In genomic region chr16:8621572-8622314, GRCh38 we compare ENCODE assay signal across 8 cellular contexts. TPM values are rescaled to one million over a fixed set of nuclear protein-coding genes. Genes with fewer than 3 reads are reported as not detected.
DNase-seq lines count a peak whose midpoint lies in the region; ATAC-seq and TF ChIP-seq lines count a peak whose summit lies in the region.

Gene METTL22 (plus strand): TSS chr16:8621698. CDS start chr16:8625666, 3,968 bp downstream.

- ATAC-seq in GM18870 (IDR thresholded peaks at IDR 0.05; ENCODE audit: unreplicated experiment): peak; percentile 58
- peak; percentile 80 for ATAC-seq in HG03103 (IDR thresholded peaks at IDR 0.05; ENCODE audit: low read depth, unreplicated experiment)

- H3K27me3 ChIP-seq in breast epithelium (no peaks in the 10 kb centered on the region), iPS-20b (ENCODE audit: insufficient read depth, low read length) (no peaks in the 10 kb centered on the region)

- H3K9ac ChIP-seq in iPS-20b (ENCODE audit: low read depth, low read length): peak within 1 kb of the TSS; percentile 100

- TF ChIP-seq CTCF in WI38 (IDR thresholded peaks at IDR 0.05; ENCODE audit: low read depth, low read length): no peak
- TF ChIP-seq CTCF in breast epithelium (IDR thresholded peaks at IDR 0.05): no peak

- peak; percentile 76 for TF ChIP-seq POLR2A in breast epithelium (IDR thresholded peaks at IDR 0.05)

- DNase-seq in ACHN: peak; percentile 91
- peak; percentile 94 for DNase-seq in NCI-H2227 (lab: John Stamatoyannopoulos, UW; ENCODE audit: unreplicated experiment)
- DNase-seq in breast epithelium (ENCODE audit: low spot score in 2 of 2): peak; percentile 78 to 84

- H3K4me3 ChIP-seq in WI38 (ENCODE audit: low read depth, low read length): peak within 1 kb of the TSS; percentile 100
- peak within 1 kb of the TSS; percentile 97 to 98 (median 98) for H3K4me3 ChIP-seq in breast epithelium
- peak within 1 kb of the TSS; percentile 100 for H3K4me3 ChIP-seq in iPS-20b (ENCODE audit: low read length)
- H3K4me3 ChIP-seq in skin epidermis: peak within 1 kb of the TSS; percentile 56 to 88 (median 73)

- H3K9me3 ChIP-seq in breast epithelium (no peaks in the 10 kb centered on the region), iPS-20b (ENCODE audit: insufficient read depth, low read depth, low read length) (no peaks in the 10 kb centered on the region)

- no peaks in the 10 kb centered on the region for H3K4me1 ChIP-seq in breast epithelium
- H3K4me1 ChIP-seq in iPS-20b (ENCODE audit: insufficient read depth, low read length): peaks cover 5% of the 10 kb centered on the region; the same call in 1 of the 2 replicates

- H3K36me3 ChIP-seq in breast epithelium: no peaks in the 10 kb centered on the region
- peaks cover 30% of the 10 kb centered on the region for H3K36me3 ChIP-seq in iPS-20b (ENCODE audit: insufficient read depth, low read depth, low read length)

- intact Hi-C loops in breast epithelium (cut with DNase I; ENCODE audit: low total_unique reads): loop anchor here (2.0 kb wide), 1 partner anchor 387 kb away; no protein-coding TSS in a partner anchor

- in situ Hi-C loops in ACHN (cut with HindIII; ENCODE audit: low pct_ligation_motif_present, low pct_unique_long_range_greater_than_20kb, low sequenced_read_pairs): no loop called here

- H3K27ac ChIP-seq in breast epithelium (peak within 1 kb of the TSS; percentile 88 to 89), iPS-20b (ENCODE audit: low read length) (peak within 1 kb of the TSS; percentile 98), skin epidermis (peak within 1 kb of the TSS; percentile 59 to 98 (median 90))

RNA-seq across cellular contexts. Expression of gene METTL22, which starts in this region (rescaled TPM):
- 10 to 100 TPM; 26.9 to 36.1 (median 27.4) TPM for total RNA-seq in breast epithelium

Comparison
In these comparisons a context has a peak if more than half of its experiments do, and no peak if none do; other contexts are left out.
1. Peak in every context shown above with its lines: DNase-seq, ATAC-seq, H3K4me3 ChIP-seq and H3K27ac ChIP-seq.